In genomic region chr1:17245926-17246325, GRCh38 we compare ENCODE assay signal across 30 cellular contexts. TPM values are rescaled to one million over a fixed set of nuclear protein-coding genes. Genes with fewer than 3 reads are reported as not detected.
"Had no signal": no experiment of that assay in that cellular context is flagged by ENCODE, and none has a peak within 500 bp of the region (broad histone marks: within the 10 kb centered on the region; RNA-seq: fewer than 3 reads in every experiment).

No MANE protein-coding gene starts in this region.

- H3K9me3 Mint-ChIP-seq: activated naive CD4-positive, alpha-beta T cell treated with anti-CD3 and anti-CD28 coated beads, Interleukin-2, amount 50 U/mL, for 72 hours; activated T-helper 1 cell treated with anti-CD3 and anti-CD28 coated beads, Interleukin-12 subunit alpha, Interleukin-12 subunit beta, Interleukin-2, Interleukin-4 antibody, amounts not matched to agents 30 ng/mL and 10 ng/mL and 1 ng/mL, durations not matched to agents 14 hours and 24 hours and 36 hours; naive B cell; T-helper 2 cell treated with Interferon-gamma antibody and Interleukin-4, amounts not matched to agents 5 μg/mL and 100 μg/mL, for 36 hours had no signal

- H3K4me3 Mint-ChIP-seq: activated CD8-positive, alpha-beta T cell treated with anti-CD3 and anti-CD28 coated beads, Interleukin-2, amount 10 ng/mL, durations not matched to agents 7 days and 5 days; activated T-helper 1 cell treated with anti-CD3 and anti-CD28 coated beads, Interleukin-12 subunit alpha, Interleukin-12 subunit beta, Interleukin-2, Interleukin-4 antibody, amounts not matched to agents 30 ng/mL and 10 ng/mL and 1 ng/mL, durations not matched to agents 14 hours and 24 hours and 36 hours; naive B cell; T-helper 2 cell treated with Interferon-gamma antibody and Interleukin-4, amounts not matched to agents 5 μg/mL and 100 μg/mL, for 36 hours had no signal

- H3K36me3 Mint-ChIP-seq: activated naive CD4-positive, alpha-beta T cell treated with anti-CD3 and anti-CD28 coated beads, Interleukin-2, amount 50 U/mL, for 72 hours; naive B cell had no signal

- H3K27me3 ChIP-seq: ascending aorta, brain microvascular endothelial cell, upper lobe of left lung had no signal

- H3K9me3 ChIP-seq: ascending aorta, heart right ventricle, lower lobe of right lung, neutrophil, sigmoid colon, spleen, thoracic aorta, upper lobe of left lung had no signal

- H3K27ac Mint-ChIP-seq: activated CD8-positive, alpha-beta T cell treated with anti-CD3 and anti-CD28 coated beads, Interleukin-2, amount 10 ng/mL, durations not matched to agents 7 days and 5 days; activated naive CD4-positive, alpha-beta T cell treated with anti-CD3 and anti-CD28 coated beads, Interleukin-2, amount 50 U/mL, for 72 hours; activated T-helper 1 cell treated with anti-CD3 and anti-CD28 coated beads, Interleukin-12 subunit alpha, Interleukin-12 subunit beta, Interleukin-2, Interleukin-4 antibody, amounts not matched to agents 30 ng/mL and 10 ng/mL and 1 ng/mL, durations not matched to agents 14 hours and 24 hours and 36 hours; naive B cell; T-helper 2 cell treated with Interferon-gamma antibody and Interleukin-4, amounts not matched to agents 5 μg/mL and 100 μg/mL, for 36 hours had no signal

- H3K4me1 Mint-ChIP-seq: naive B cell had no signal

- DNase-seq: activated CD4-positive, alpha-beta T cell treated with anti-CD3 and anti-CD28 coated beads, Interleukin-2, amount 50 U/mL, for 1 hour; activated CD4-positive, CD25-positive, alpha-beta regulatory T cell treated with anti-CD3 and anti-CD28 coated beads, Interleukin-2, amount 50 U/mL, for 72 hours; activated CD8-positive, alpha-beta T cell treated with anti-CD3 and anti-CD28 coated beads, Interleukin-2, amount 10 ng/mL, durations not matched to agents 7 days and 5 days; activated gamma-delta T cell; brain microvascular endothelial cell; caudate nucleus; dermis blood vessel endothelial cell; effector CD8-positive, alpha-beta T cell; erythroblast; heart right ventricle; lower lobe of right lung; naive B cell; sigmoid colon; spleen; stimulated activated CD4-positive, alpha-beta T cell treated with anti-CD3 and anti-CD28 coated beads, Interleukin-4, amount 100 ng/mL, for 24 hours; stimulated activated naive CD4-positive, alpha-beta T cell treated with Interleukin-2 at 50 U/mL for 16 hours; upper lobe of left lung had no signal

- H3K4me3 ChIP-seq: ascending aorta, heart right ventricle, lower lobe of right lung, sigmoid colon, spleen, thoracic aorta, upper lobe of left lung had no signal

- H3K36me3 ChIP-seq: ascending aorta, brain microvascular endothelial cell, heart right ventricle, lower lobe of right lung, neutrophil, sigmoid colon, spleen, thoracic aorta, upper lobe of left lung, WERI-Rb-1 had no signal

- H3K4me1 ChIP-seq: ascending aorta, heart right ventricle, lower lobe of right lung, parathyroid adenoma, sigmoid colon, spleen, upper lobe of left lung had no signal

- H3K27ac ChIP-seq: ascending aorta, brain microvascular endothelial cell, heart right ventricle, lower lobe of right lung, neutrophil, parathyroid adenoma, sigmoid colon, spleen, thoracic aorta, upper lobe of left lung had no signal

RNA-seq across cellular contexts. Expression of gene PADI3, which starts 3.0 kb away (rescaled TPM):
- total RNA-seq: activated CD8-positive, alpha-beta T cell treated with anti-CD3 and anti-CD28 coated beads, Interleukin-2, amount 10 ng/mL, durations not matched to agents 7 days and 5 days; activated naive CD4-positive, alpha-beta T cell treated with anti-CD3 and anti-CD28 coated beads, Interleukin-2, amount 50 U/mL, for 72 hours; activated T-helper 1 cell treated with anti-CD3 and anti-CD28 coated beads, Interleukin-12 subunit alpha, Interleukin-12 subunit beta, Interleukin-2, Interleukin-4 antibody, amounts not matched to agents 30 ng/mL and 10 ng/mL and 1 ng/mL, durations not matched to agents 14 hours and 24 hours and 36 hours; ascending aorta; dermis blood vessel endothelial cell; fibroblast of lung; heart right ventricle; left lobe of liver; lower lobe of right lung; mesenteric fat pad; sigmoid colon; spleen; thoracic aorta; upper lobe of left lung had no signal
- polyA plus RNA-seq: adipose tissue, fibroblast of lung, heart right ventricle, spleen had no signal

RNA-seq across cellular contexts. Expression of gene PADI1, which starts 41.0 kb away (rescaled TPM):
- total RNA-seq: activated CD8-positive, alpha-beta T cell treated with anti-CD3 and anti-CD28 coated beads, Interleukin-2, amount 10 ng/mL, durations not matched to agents 7 days and 5 days; activated naive CD4-positive, alpha-beta T cell treated with anti-CD3 and anti-CD28 coated beads, Interleukin-2, amount 50 U/mL, for 72 hours; activated T-helper 1 cell treated with anti-CD3 and anti-CD28 coated beads, Interleukin-12 subunit alpha, Interleukin-12 subunit beta, Interleukin-2, Interleukin-4 antibody, amounts not matched to agents 30 ng/mL and 10 ng/mL and 1 ng/mL, durations not matched to agents 14 hours and 24 hours and 36 hours; ascending aorta; fibroblast of lung; heart right ventricle; left lobe of liver; lower lobe of right lung; mesenteric fat pad; mucosa of gallbladder; sigmoid colon; upper lobe of left lung had no signal
- polyA plus RNA-seq: fibroblast of lung had no signal
